In the genomic region with DNA sequence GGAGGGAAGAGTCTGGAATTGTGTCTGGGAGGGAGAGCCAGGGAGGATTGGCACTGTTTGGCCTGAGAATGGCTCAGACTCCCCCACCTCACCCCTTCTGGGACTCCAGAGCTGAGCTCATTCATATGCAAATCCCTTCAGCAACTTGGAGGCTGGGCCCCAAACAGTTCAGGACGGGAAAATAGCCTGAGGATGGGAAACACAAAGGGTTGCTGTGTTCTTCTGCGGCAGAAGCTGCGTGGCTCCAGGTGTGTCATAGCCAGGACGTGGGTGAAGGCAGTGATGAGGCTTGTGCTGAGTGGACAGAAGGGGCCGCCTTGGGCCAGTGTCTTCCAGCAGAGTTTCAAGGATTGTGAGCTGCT, we compare ENCODE assay signal across 16 cellular contexts. TPM values are rescaled to one million over a fixed set of nuclear protein-coding genes. Genes with fewer than 3 reads are reported as not detected.
DNase-seq lines count a peak whose midpoint lies in the region; TF ChIP-seq lines count a peak whose summit lies in the region.
"Had no signal": no experiment of that assay in that cellular context is flagged by ENCODE, and none has a peak within 500 bp of the region (broad histone marks: within the 10 kb centered on the region; RNA-seq: fewer than 3 reads in every experiment).

No MANE protein-coding gene starts in this region.

- no peak overlapping the region for H3K4ac ChIP-seq in H9 (ENCODE audit: low read depth, low read length)

- H3K79me1 ChIP-seq in H9 (ENCODE audit: insufficient read depth, low read depth, low read length, poor library complexity, severe bottlenecking) = no peaks in the 10 kb centered on the region

- no peak overlapping the region for H2BK20ac ChIP-seq in H9 (ENCODE audit: low read depth, low read length, poor library complexity, severe bottlenecking)

- no peaks in the 10 kb centered on the region for H3K23me2 ChIP-seq in H9 (ENCODE audit: insufficient read length, low read depth, low read length, poor library complexity, severe bottlenecking)

- H3K4me1 ChIP-seq in H9 (ENCODE audit: insufficient read depth, low read length) (peaks cover 7% of the 10 kb centered on the region), Karpas-422 (ENCODE audit: low read length) (peaks cover 4% of the 10 kb centered on the region)

- no peak overlapping the region for H2BK12ac ChIP-seq in H9 (ENCODE audit: insufficient read length, low read depth, low read length)

- H3K36me3 Mint-ChIP-seq in H9 (ENCODE audit: insufficient read depth in 1 of 3, low read depth in 3 of 3) (peaks cover 3 to 7% (median 5%) of the 10 kb centered on the region in 3 experiments; a peak in 5 of 7 replicates), neural crest cell (ENCODE audit: low read depth) (peaks cover 9% of the 10 kb centered on the region)
- no peaks in the 10 kb centered on the region for H3K36me3 Mint-ChIP-seq in activated naive CD4-positive, alpha-beta T cell treated with anti-CD3 and anti-CD28 coated beads, Interleukin-2, amount 10 ng/mL, durations not matched to agents 7 days and 5 days

- H3K27ac ChIP-seq in H9 (ENCODE audit: insufficient read length, low read depth, low read length) (no peak overlapping the region), Karpas-422 (ENCODE audit: low read length) (no peak overlapping the region)
- H3K27ac ChIP-seq: KMS-11, RWPE1 had no signal

- H2AFZ ChIP-seq in H9 (ENCODE audit: low read length) (no peak overlapping the region), Karpas-422 (ENCODE audit: low read length) (no peak overlapping the region)

- peak overlapping the region in 1 of 2 experiments; percentile 45; a peak in 3 of 5 replicates for H3K4me3 Mint-ChIP-seq in H9
- no peak overlapping the region for H3K4me3 Mint-ChIP-seq in neural crest cell
- no peak overlapping the region for H3K4me3 Mint-ChIP-seq in activated naive CD4-positive, alpha-beta T cell treated with anti-CD3 and anti-CD28 coated beads, Interleukin-2, amount 10 ng/mL, durations not matched to agents 7 days and 5 days

- H3K79me2 ChIP-seq in H9 (ENCODE audit: insufficient read depth, low read length) (no peaks in the 10 kb centered on the region), Karpas-422 (ENCODE audit: low read length) (no peaks in the 10 kb centered on the region)

- H3K4me3 ChIP-seq in Karpas-422 (ENCODE audit: low read length) = no peak overlapping the region

- H3K27me3 ChIP-seq in H9 (ENCODE audit: insufficient read depth, low read length) (no peaks in the 10 kb centered on the region), Karpas-422 (ENCODE audit: low read length) (no peaks in the 10 kb centered on the region)

- CTCF ChIA-PET in activated naive CD4-positive, alpha-beta T cell treated with anti-CD3 and anti-CD28 coated beads, Interleukin-2, amount 10 ng/mL, durations not matched to agents 7 days and 5 days (lab: Charles Lee) = interaction anchor here (1.0 to 1.6 kb wide), 2 partner anchors 9 to 55 kb away, joined by 3 read pairs; no protein-coding TSS in a partner anchor

- H3K14ac ChIP-seq in H9 (ENCODE audit: insufficient read depth, low read length) = peak overlapping the region; percentile 7; the same call in 1 of the 2 replicates

- in situ Hi-C loops in SK-MEL-5 (cut with HindIII; ENCODE audit: low pct_unique_long_range_greater_than_20kb, low sequenced_read_pairs) = no loop called here

- no peaks in the 10 kb centered on the region for H4K20me1 ChIP-seq in H9 (ENCODE audit: control insufficient read depth, insufficient read depth, insufficient read length)
- no peaks in the 10 kb centered on the region for H4K20me1 ChIP-seq in Karpas-422 (ENCODE audit: insufficient read depth, low read depth, low read length)

- H3K23ac ChIP-seq in H9 (ENCODE audit: insufficient read length, low read depth, low read length) = no peak overlapping the region

- H3K4me2 ChIP-seq in H9 (ENCODE audit: insufficient read depth, insufficient read length, low read length) = peak overlapping the region; percentile 7
- H3K4me2 ChIP-seq in Karpas-422 (ENCODE audit: low read depth, low read length, poor library complexity, severe bottlenecking) = no peak overlapping the region
- H3K4me2 ChIP-seq: KMS-11 had no signal

- no peak overlapping the region for H3T11ph ChIP-seq in H9 (ENCODE audit: low read length)

- H3K9me3 ChIP-seq in H9 (ENCODE audit: control insufficient read depth, low read depth, low read length) (no peaks in the 10 kb centered on the region), Karpas-422 (ENCODE audit: low read length) (no peaks in the 10 kb centered on the region; the same call in 1 of the 2 replicates)

- TF ChIP-seq CTCF in H9 (conservative IDR thresholded peaks at IDR 0.05) (no peak), neural crest cell (conservative IDR thresholded peaks at IDR 0.05) (no peak)

- H3K27ac Mint-ChIP-seq in H9 (peak overlapping the region; percentile 83 to 95 (median 93); a peak in 6 of 7 replicates), neural crest cell (ENCODE audit: unreplicated experiment) (peak overlapping the region; percentile 12)
- no peak overlapping the region for H3K27ac Mint-ChIP-seq in activated naive CD4-positive, alpha-beta T cell treated with anti-CD3 and anti-CD28 coated beads, Interleukin-2, amount 10 ng/mL, durations not matched to agents 7 days and 5 days

- peak overlapping the region; percentile 31 for H3K18ac ChIP-seq in H9 (ENCODE audit: insufficient read length, low read depth, low read length)

- intact Hi-C loops in posterior vena cava (cut with DNase I) = loop anchor here in 1 of 2 donors (5.0 kb wide), 1 partner anchor 1048 kb away; no protein-coding TSS in a partner anchor

- H2BK120ac ChIP-seq in H9 (ENCODE audit: low read depth, low read length, poor library complexity, severe bottlenecking) = no peak overlapping the region

- no peaks in the 10 kb centered on the region; the same call in none of the 2 replicates for H3K27me3 Mint-ChIP-seq in H9 (ENCODE audit: low read depth)
- no peaks in the 10 kb centered on the region for H3K27me3 Mint-ChIP-seq in neural crest cell (ENCODE audit: low read depth)
- peaks cover 33% of the 10 kb centered on the region for H3K27me3 Mint-ChIP-seq in activated naive CD4-positive, alpha-beta T cell treated with anti-CD3 and anti-CD28 coated beads, Interleukin-2, amount 10 ng/mL, durations not matched to agents 7 days and 5 days

- H3K9me2 ChIP-seq in Karpas-422 (replicated peaks; ENCODE audit: insufficient read depth, low read length) = no peaks in the 10 kb centered on the region

- no peak overlapping the region for H2AK5ac ChIP-seq in H9 (ENCODE audit: insufficient read length, low read length)

- no peaks in the 10 kb centered on the region for H3K36me3 ChIP-seq in Karpas-422 (ENCODE audit: insufficient read depth, low read length)

- H3K4me1 Mint-ChIP-seq in H9 (peaks cover 35 to 49% of the 10 kb centered on the region in 2 experiments), neural crest cell (peaks cover 37% of the 10 kb centered on the region)
- no peaks in the 10 kb centered on the region for H3K4me1 Mint-ChIP-seq in activated naive CD4-positive, alpha-beta T cell treated with anti-CD3 and anti-CD28 coated beads, Interleukin-2, amount 10 ng/mL, durations not matched to agents 7 days and 5 days

- WGBS in H9 (ENCODE audit: extremely low coverage, insufficient read length, low lambda C conversion rate) = no CpG with 5 or more reads among the region's 5 CpGs

- H4K5ac ChIP-seq in H9 (ENCODE audit: insufficient read length, low read depth, low read length) = no peak overlapping the region

- H4K91ac ChIP-seq in H9 (ENCODE audit: insufficient read length, low read depth, low read length) = no peak overlapping the region

- no peak overlapping the region for H4K8ac ChIP-seq in H9 (replicated peaks; ENCODE audit: insufficient read length, low read depth, low read length)

- no peak overlapping the region for H2BK5ac ChIP-seq in H9 (ENCODE audit: insufficient read length, low read length)

- H3K56ac ChIP-seq in H9 (ENCODE audit: insufficient read length, low read depth, low read length) = no peak overlapping the region

- no peak overlapping the region for H3K9ac ChIP-seq in H9 (ENCODE audit: extremely low read depth, insufficient read length, low read length)
- no peak overlapping the region for H3K9ac ChIP-seq in Karpas-422 (ENCODE audit: low read length)
- H3K9ac ChIP-seq: KMS-11 had no signal

- no peak overlapping the region for H2BK15ac ChIP-seq in H9 (ENCODE audit: low read depth, low read length)

- peaks cover 6% of the 10 kb centered on the region in 2 experiments; a peak in 4 of 5 replicates for H3K9me3 Mint-ChIP-seq in H9
- H3K9me3 Mint-ChIP-seq in neural crest cell = peaks cover 11% of the 10 kb centered on the region
- H3K9me3 Mint-ChIP-seq in activated naive CD4-positive, alpha-beta T cell treated with anti-CD3 and anti-CD28 coated beads, Interleukin-2, amount 10 ng/mL, durations not matched to agents 7 days and 5 days = no peaks in the 10 kb centered on the region

- DNase-seq in H9 = peak; percentile 86
- peak; percentile 20 for DNase-seq in SK-MEL-5 (ENCODE audit: low read depth, low spot score)
- peak in 29 of 51 donors; percentile 7 to 66 (median 33) for DNase-seq in hypothalamus (lab: John Stamatoyannopoulos, UW)
- peak; percentile 22 for DNase-seq in neural crest cell (ENCODE audit: low read depth, low spot score)
- DNase-seq in posterior vena cava (ENCODE audit: low spot score) = no peak
- DNase-seq in Karpas-422 = no peak
- no peak for DNase-seq in activated naive CD4-positive, alpha-beta T cell treated with anti-CD3 and anti-CD28 coated beads, Interleukin-2, amount 10 ng/mL, durations not matched to agents 7 days and 5 days
- DNase-seq in cortex of kidney (lab: John Stamatoyannopoulos, UW) = no peak
- DNase-seq: activated CD4-positive, CD25-positive, alpha-beta regulatory T cell; activated naive CD4-positive, alpha-beta T cell; NCI-H1436 treated with DMSO at 0.1 percent for 48 hours; stimulated activated naive CD4-positive, alpha-beta T cell treated with Interleukin-2 at 50 U/mL for 16 hours had no signal

RNA-seq across cellular contexts. Expression of gene MASP1, which starts 16.6 kb away (rescaled TPM):
- 1.0 and 1.1 TPM in 2 replicates for total RNA-seq in H9 (2021)
- not detected in 2 replicates for total RNA-seq in SK-MEL-5 (2014; rRNA removed; shearing (Covaris generic))
- polyA plus RNA-seq in SK-MEL-5 (2015; cell fraction: cytosol; rRNA removed) = 0.17 TPM in 1 of 2 replicates, not detected in the other
- 0.27 and 0.78 TPM in 2 replicates for polyA plus RNA-seq in SK-MEL-5 (2015; cell fraction: nucleus; rRNA removed)
- total RNA-seq in neural crest cell = 0.58 and 1.4 TPM in 2 replicates
- total RNA-seq in posterior vena cava = 10 to 100 TPM; 13.9 to 21.1 TPM
- total RNA-seq in Karpas-422 (2014; rRNA removed; shearing (Covaris generic); ENCODE audit: low replicate concordance) = 0.04 TPM in 1 of 2 replicates, not detected in the other
- total RNA-seq: mononuclear cell; T-helper 1 cell treated with Interleukin-12 subunit alpha and Interleukin-12 subunit beta and Interleukin-4 antibody, amounts not matched to agents 30 ng/mL and 1 ng/mL, for 36 hours had no signal

Comparison
In these comparisons a context has a peak if more than half of its experiments do, and no peak if none do; other contexts are left out.
1. DNase-seq: peak in H9 (single experiment), SK-MEL-5 (single experiment), hypothalamus (29 of 51) and neural crest cell (single experiment); none in posterior vena cava (single experiment), Karpas-422 (single experiment), activated naive CD4-positive, alpha-beta T cell treated with anti-CD3 and anti-CD28 coated beads, Interleukin-2, amount 10 ng/mL, durations not matched to agents 7 days and 5 days (single experiment) and cortex of kidney (single experiment).